ENCODE assay signal across 2 cellular contexts in genomic region chr1:30852026-30852425, GRCh38.
TF ChIP-seq lines count a peak whose summit lies in the region.

No MANE protein-coding gene starts in this region.

TF ChIP-seq in liver, 16 proteins besides CTCF, POLR2A, EP300 and RAD21 (continued from another document):
- TF ChIP-seq, protein P1, sequence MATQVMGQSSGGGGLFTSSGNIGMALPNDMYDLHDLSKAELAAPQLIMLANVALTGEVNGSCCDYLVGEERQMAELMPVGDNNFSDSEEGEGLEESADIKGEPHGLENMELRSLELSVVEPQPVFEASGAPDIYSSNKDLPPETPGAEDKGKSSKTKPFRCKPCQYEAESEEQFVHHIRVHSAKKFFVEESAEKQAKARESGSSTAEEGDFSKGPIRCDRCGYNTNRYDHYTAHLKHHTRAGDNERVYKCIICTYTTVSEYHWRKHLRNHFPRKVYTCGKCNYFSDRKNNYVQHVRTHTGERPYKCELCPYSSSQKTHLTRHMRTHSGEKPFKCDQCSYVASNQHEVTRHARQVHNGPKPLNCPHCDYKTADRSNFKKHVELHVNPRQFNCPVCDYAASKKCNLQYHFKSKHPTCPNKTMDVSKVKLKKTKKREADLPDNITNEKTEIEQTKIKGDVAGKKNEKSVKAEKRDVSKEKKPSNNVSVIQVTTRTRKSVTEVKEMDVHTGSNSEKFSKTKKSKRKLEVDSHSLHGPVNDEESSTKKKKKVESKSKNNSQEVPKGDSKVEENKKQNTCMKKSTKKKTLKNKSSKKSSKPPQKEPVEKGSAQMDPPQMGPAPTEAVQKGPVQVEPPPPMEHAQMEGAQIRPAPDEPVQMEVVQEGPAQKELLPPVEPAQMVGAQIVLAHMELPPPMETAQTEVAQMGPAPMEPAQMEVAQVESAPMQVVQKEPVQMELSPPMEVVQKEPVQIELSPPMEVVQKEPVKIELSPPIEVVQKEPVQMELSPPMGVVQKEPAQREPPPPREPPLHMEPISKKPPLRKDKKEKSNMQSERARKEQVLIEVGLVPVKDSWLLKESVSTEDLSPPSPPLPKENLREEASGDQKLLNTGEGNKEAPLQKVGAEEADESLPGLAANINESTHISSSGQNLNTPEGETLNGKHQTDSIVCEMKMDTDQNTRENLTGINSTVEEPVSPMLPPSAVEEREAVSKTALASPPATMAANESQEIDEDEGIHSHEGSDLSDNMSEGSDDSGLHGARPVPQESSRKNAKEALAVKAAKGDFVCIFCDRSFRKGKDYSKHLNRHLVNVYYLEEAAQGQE (IDR thresholded peaks at IDR 0.05): no peak
- no peak for TF ChIP-seq TAF1 (conservative IDR thresholded peaks at IDR 0.05)
- TF ChIP-seq, protein P2, sequence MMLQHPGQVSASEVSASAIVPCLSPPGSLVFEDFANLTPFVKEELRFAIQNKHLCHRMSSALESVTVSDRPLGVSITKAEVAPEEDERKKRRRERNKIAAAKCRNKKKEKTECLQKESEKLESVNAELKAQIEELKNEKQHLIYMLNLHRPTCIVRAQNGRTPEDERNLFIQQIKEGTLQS (IDR thresholded peaks at IDR 0.05): no peak
- TF ChIP-seq JUND (IDR thresholded peaks at IDR 0.05): no peak
- TF ChIP-seq FOXA1 (IDR thresholded peaks at IDR 0.05): no peak
- peak; percentile 52 for TF ChIP-seq FOXA2 (IDR thresholded peaks at IDR 0.05)
- TF ChIP-seq HNF4G (IDR thresholded peaks at IDR 0.05): no peak

TF ChIP-seq in HepG2, 621 proteins besides CTCF, POLR2A, EP300 and RAD21 (continued from another document):
- TF ChIP-seq ZNF142 (CRISPR knock-in tag; IDR thresholded peaks at IDR 0.05) (no peak), REPIN1 (CRISPR knock-in tag; IDR thresholded peaks at IDR 0.05; ENCODE audit: borderline replicate concordance, low read depth) (no peak), KLF16 (CRISPR knock-in tag; IDR thresholded peaks at IDR 0.05) (no peak), ZNF34 (CRISPR knock-in tag; IDR thresholded peaks at IDR 0.05; ENCODE audit: borderline replicate concordance) (no peak), SAFB2 (CRISPR knock-in tag; IDR thresholded peaks at IDR 0.05; ENCODE audit: borderline replicate concordance, low read depth) (no peak), CHCHD3 (CRISPR knock-in tag; IDR thresholded peaks at IDR 0.05) (no peak), RARA (CRISPR knock-in tag; IDR thresholded peaks at IDR 0.05) (no peak), ZNF609 (CRISPR knock-in tag; IDR thresholded peaks at IDR 0.05; ENCODE audit: borderline replicate concordance) (no peak), ZNF768 (CRISPR knock-in tag; IDR thresholded peaks at IDR 0.05) (no peak), ELF3 (CRISPR knock-in tag; IDR thresholded peaks at IDR 0.05) (no peak), ZNF121 (CRISPR knock-in tag; IDR thresholded peaks at IDR 0.05) (no peak), TRIM24 (CRISPR knock-in tag; IDR thresholded peaks at IDR 0.05) (no peak), FOXJ3 (CRISPR knock-in tag; IDR thresholded peaks at IDR 0.05; ENCODE audit: borderline replicate concordance) (no peak)
- TF ChIP-seq, protein P3, sequence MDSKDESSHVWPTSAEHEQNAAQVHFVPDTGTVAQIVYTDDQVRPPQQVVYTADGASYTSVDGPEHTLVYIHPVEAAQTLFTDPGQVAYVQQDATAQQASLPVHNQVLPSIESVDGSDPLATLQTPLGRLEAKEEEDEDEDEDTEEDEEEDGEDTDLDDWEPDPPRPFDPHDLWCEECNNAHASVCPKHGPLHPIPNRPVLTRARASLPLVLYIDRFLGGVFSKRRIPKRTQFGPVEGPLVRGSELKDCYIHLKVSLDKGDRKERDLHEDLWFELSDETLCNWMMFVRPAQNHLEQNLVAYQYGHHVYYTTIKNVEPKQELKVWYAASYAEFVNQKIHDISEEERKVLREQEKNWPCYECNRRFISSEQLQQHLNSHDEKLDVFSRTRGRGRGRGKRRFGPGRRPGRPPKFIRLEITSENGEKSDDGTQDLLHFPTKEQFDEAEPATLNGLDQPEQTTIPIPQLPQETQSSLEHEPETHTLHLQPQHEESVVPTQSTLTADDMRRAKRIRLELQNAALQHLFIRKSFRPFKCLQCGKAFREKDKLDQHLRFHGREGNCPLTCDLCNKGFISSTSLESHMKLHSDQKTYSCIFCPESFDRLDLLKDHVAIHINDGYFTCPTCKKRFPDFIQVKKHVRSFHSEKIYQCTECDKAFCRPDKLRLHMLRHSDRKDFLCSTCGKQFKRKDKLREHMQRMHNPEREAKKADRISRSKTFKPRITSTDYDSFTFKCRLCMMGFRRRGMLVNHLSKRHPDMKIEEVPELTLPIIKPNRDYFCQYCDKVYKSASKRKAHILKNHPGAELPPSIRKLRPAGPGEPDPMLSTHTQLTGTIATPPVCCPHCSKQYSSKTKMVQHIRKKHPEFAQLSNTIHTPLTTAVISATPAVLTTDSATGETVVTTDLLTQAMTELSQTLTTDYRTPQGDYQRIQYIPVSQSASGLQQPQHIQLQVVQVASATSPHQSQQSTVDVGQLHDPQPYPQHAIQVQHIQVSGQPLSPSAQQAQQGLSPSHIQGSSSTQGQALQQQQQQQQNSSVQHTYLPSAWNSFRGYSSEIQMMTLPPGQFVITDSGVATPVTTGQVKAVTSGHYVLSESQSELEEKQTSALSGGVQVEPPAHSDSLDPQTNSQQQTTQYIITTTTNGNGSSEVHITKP (CRISPR knock-in tag; IDR thresholded peaks at IDR 0.05; ENCODE audit: low read depth): no peak
